In the genomic region with DNA sequence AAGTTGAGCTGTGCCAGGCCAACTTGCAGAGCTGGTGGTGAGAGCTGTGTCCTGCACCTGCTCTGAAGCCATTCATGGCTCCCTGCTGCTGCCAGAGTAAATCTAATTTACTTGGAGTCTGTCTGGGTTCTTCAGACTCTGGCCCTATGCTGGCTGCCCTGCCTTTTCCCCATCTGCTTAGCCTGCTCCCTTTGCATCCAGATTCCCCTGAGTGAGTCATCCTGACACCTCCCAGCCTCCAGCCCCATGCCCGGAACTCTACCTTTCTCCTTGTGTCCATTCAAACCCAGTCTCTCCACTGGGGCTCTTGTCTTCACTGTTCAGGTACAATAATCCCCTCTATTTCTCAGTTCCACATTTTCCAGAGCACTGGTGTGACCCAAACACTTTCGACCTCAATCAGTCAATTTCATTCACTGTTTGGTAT, we compare ENCODE assay signal across 12 cellular contexts.
DNase-seq lines count a peak whose midpoint lies in the region; ATAC-seq, FAIRE-seq and TF ChIP-seq lines count a peak whose summit lies in the region.
"Had no signal": no experiment of that assay in that cellular context is flagged by ENCODE, and none has a peak within 500 bp of the region (broad histone marks: within the 10 kb centered on the region; RNA-seq: fewer than 3 reads in every experiment).

No MANE protein-coding gene starts in this region.

- no peak for TF ChIP-seq RAD21 in GM12878 (IDR thresholded peaks at IDR 0.05; ENCODE audit: insufficient read depth, low read depth, low read length)

- DNase-seq in EL (peak; percentile 3), GM12878 (ENCODE audit: low read depth, low spot score) (no peak), mesothelial cell of epicardium (ENCODE audit: low spot score in 2 of 2, unreplicated experiment in 2 of 2) (no peak), NCI-H2107 treated with DMSO at 0.1 percent for 48 hours (lab: John Stamatoyannopoulos, UW; ENCODE audit: unreplicated experiment) (no peak), SJCRH30 (no peak)
- DNase-seq in stimulated activated CD4-positive, alpha-beta T cell treated with anti-CD3 and anti-CD28 coated beads, Interleukin-4, amount 100 ng/mL, for 24 hours = no peak
- no peak for DNase-seq in activated CD8-positive, alpha-beta memory T cell treated with anti-CD3 and anti-CD28 coated beads, Interleukin-2, amount 50 U/mL, for 4 hours
- DNase-seq: activated gamma-delta T cell treated with Interleukin-2 at 50 U/mL for 16 hours, DMS79 treated with DMSO at 0.1 percent for 48 hours, testis had no signal

- H3K36me3 ChIP-seq in GM12878 (ENCODE audit: control insufficient read depth in 2 of 2, insufficient read depth in 2 of 2, low read length in 1 of 2) (no peaks in the 10 kb centered on the region), SJCRH30 (no peaks in the 10 kb centered on the region)
- H3K36me3 ChIP-seq: heart left ventricle had no signal

- CTCF ChIA-PET in GM12878 (lab: Yijun Ruan, JAX) = interaction anchor here (0.5 to 0.6 kb wide), 3 partner anchors 83 to 556 kb away, joined by 3 to 4 read pairs (median 3); no protein-coding TSS in a partner anchor

- in situ Hi-C loops in GM12878 (cut with MboI) = no loop called here

- H3K27me3 Mint-ChIP-seq in mesothelial cell of epicardium (ENCODE audit: low read depth) = no peaks in the 10 kb centered on the region

- no peak overlapping the region for H2AFZ ChIP-seq in GM12878 (ENCODE audit: control insufficient read depth, low read depth, low read length)

- no peak for TF ChIP-seq POLR2A in GM12878 (IDR thresholded peaks at IDR 0.05; ENCODE audit: low read depth, low read length)

- RAD21 ChIA-PET in GM12878 (lab: Charles Lee; ENCODE audit: unreplicated experiment) = no interaction called here

- intact Hi-C loops in GM12878 (cut with micrococcal nuclease; ENCODE audit: unreplicated experiment) = no loop called here

- WGBS in GM12878 (ENCODE audit: insufficient coverage, insufficient replicate concordance, low lambda C conversion rate, missing lambda C conversion rate) = 2% methylated on average over 2 of the region's 2 CpGs

- H3K4me1 ChIP-seq in GM12878 (ENCODE audit: control insufficient read depth, insufficient read depth, low read length) (peaks cover 15% of the 10 kb centered on the region), SJCRH30 (no peaks in the 10 kb centered on the region)
- H3K4me1 ChIP-seq: testis had no signal

- H3K9ac ChIP-seq in GM12878 (ENCODE audit: control insufficient read depth, insufficient read depth, low read length) = no peak overlapping the region

- BruUV-seq in GM12878 (replicated peaks; lab: Mats Ljungman, UMichigan) = no TSS peak

- no peak overlapping the region for H3K4me2 ChIP-seq in GM12878 (ENCODE audit: control insufficient read depth, insufficient read depth)

- H3K36me3 Mint-ChIP-seq in mesothelial cell of epicardium = no peaks in the 10 kb centered on the region

- POLR2A ChIA-PET in GM12878 (lab: Charles Lee) = no interaction called here

- no peak for TF ChIP-seq EP300 in GM12878 (IDR thresholded peaks at IDR 0.05; ENCODE audit: borderline replicate concordance in 1 of 2, control insufficient read depth in 1 of 2, low read depth in 2 of 2, low read length in 2 of 2)

- peaks cover 29% of the 10 kb centered on the region for H3K4me1 Mint-ChIP-seq in mesothelial cell of epicardium

- peaks cover 2 to 3% of the 10 kb centered on the region in 2 experiments; a peak in 2 of 4 replicates for H3K27me3 ChIP-seq in GM12878 (replicated peaks in 1 of 2; ENCODE audit: control insufficient read depth in 2 of 2, insufficient read depth in 2 of 2, low read length in 1 of 2)
- H3K27me3 ChIP-seq in SJCRH30 = 0 out of 2 replicates have a peak, but pooled peaks cover 3% of the 10 kb centered on the region
- H3K27me3 ChIP-seq: heart left ventricle, testis had no signal

- H3K4me3 Mint-ChIP-seq in mesothelial cell of epicardium = no peak overlapping the region

- H3K9me3 ChIP-seq in GM12878 (replicated peaks; ENCODE audit: control insufficient read depth, insufficient read depth, low read length) (no peaks in the 10 kb centered on the region), SJCRH30 (replicated peaks) (no peaks in the 10 kb centered on the region)
- H3K9me3 ChIP-seq: heart left ventricle, testis had no signal

- H3K79me2 ChIP-seq in GM12878 (ENCODE audit: control insufficient read depth, insufficient read depth, low read length) = no peaks in the 10 kb centered on the region

- H3K4me3 ChIP-seq in GM12878 (no peak overlapping the region), SJCRH30 (no peak overlapping the region)
- H3K4me3 ChIP-seq: heart left ventricle, testis had no signal

- SMC1A ChIA-PET in GM12878 (lab: Charles Lee; ENCODE audit: uncharacterized antibody, unreplicated experiment) = no interaction called here

- TF ChIP-seq CTCF in GM12878 (IDR thresholded peaks at IDR 0.05 in 2 of 3, conservative IDR thresholded peaks at IDR 0.05 in 1 of 3; ENCODE audit: control insufficient read depth in 2 of 3, extremely low read depth in 1 of 3, insufficient read depth in 1 of 3, low read depth in 3 of 3, low read length in 3 of 3) (no peak), mesothelial cell of epicardium (IDR thresholded peaks at IDR 0.05; ENCODE audit: unreplicated experiment) (no peak)

- H3K27ac Mint-ChIP-seq in mesothelial cell of epicardium = peak overlapping the region; percentile 51

- ATAC-seq in HG02870 (IDR thresholded peaks at IDR 0.05; ENCODE audit: unreplicated experiment) (peak; percentile 50), GM12878 (peak; percentile 71)

- no peaks in the 10 kb centered on the region for H4K20me1 ChIP-seq in GM12878 (ENCODE audit: control insufficient read depth, insufficient read depth)

- no peak for FAIRE-seq in GM12878 (lab: Jason Lieb, UNC)

- H3K9me3 Mint-ChIP-seq in mesothelial cell of epicardium = no peaks in the 10 kb centered on the region

- H3K27ac ChIP-seq in GM12878 (ENCODE audit: control insufficient read depth, insufficient read depth) (no peak overlapping the region), SJCRH30 (no peak overlapping the region)
- H3K27ac ChIP-seq: testis had no signal

TF ChIP-seq in GM12878, 131 proteins besides CTCF, POLR2A, EP300 and RAD21 (continues in another document):
- TF ChIP-seq IKZF1 (conservative IDR thresholded peaks at IDR 0.05) (peak; percentile 63), ZSCAN29 (IDR thresholded peaks at IDR 0.05) (no peak), BACH1 (IDR thresholded peaks at IDR 0.05; ENCODE audit: borderline replicate concordance) (no peak), ZNF24 (IDR thresholded peaks at IDR 0.05) (no peak), NBN (IDR thresholded peaks at IDR 0.05) (no peak), TAF1 (IDR thresholded peaks at IDR 0.05; ENCODE audit: borderline replicate concordance, low read depth, low read length) (no peak), ZNF217 (IDR thresholded peaks at IDR 0.05) (no peak), HDAC6 (IDR thresholded peaks at IDR 0.05; ENCODE audit: unreplicated experiment) (no peak), ZNF622 (IDR thresholded peaks at IDR 0.05) (no peak), RFX5 (IDR thresholded peaks at IDR 0.05; ENCODE audit: low read depth, low read length) (no peak), BHLHE40 (IDR thresholded peaks at IDR 0.05; ENCODE audit: borderline replicate concordance in 1 of 2, low read depth in 2 of 2, low read length in 1 of 2) (0 out of 4 replicates have a peak, but pooled peaks of 1 of the 2 experiments have one; percentile 9), TBL1XR1 (IDR thresholded peaks at IDR 0.05; ENCODE audit: low read depth, low read length) (no peak), MXI1 (IDR thresholded peaks at IDR 0.05; ENCODE audit: low read depth, low read length) (no peak), RELB (IDR thresholded peaks at IDR 0.05; ENCODE audit: low read depth) (peak; percentile 62), POU2F2 (IDR thresholded peaks at IDR 0.05; ENCODE audit: borderline replicate concordance, low read depth, low read length) (no peak), IKZF2 (IDR thresholded peaks at IDR 0.05) (peak; percentile 69 to 74), IRF4 (IDR thresholded peaks at IDR 0.05; ENCODE audit: low read depth, low read length) (peak; percentile 57; the same call in 1 of the 2 replicates), SPI1 (IDR thresholded peaks at IDR 0.05; ENCODE audit: borderline replicate concordance, insufficient read depth, low read depth, low read length) (peak; percentile 81), CREB1 (IDR thresholded peaks at IDR 0.05; ENCODE audit: low read depth) (no peak), ZZZ3 (IDR thresholded peaks at IDR 0.05; ENCODE audit: control insufficient read depth, insufficient read length, low read depth) (no peak), MYB (IDR thresholded peaks at IDR 0.05; ENCODE audit: borderline replicate concordance, low read depth, low read length) (no peak), ASH2L (IDR thresholded peaks at IDR 0.05; ENCODE audit: borderline replicate concordance, low read depth) (no peak)
- TF ChIP-seq, protein P1, sequence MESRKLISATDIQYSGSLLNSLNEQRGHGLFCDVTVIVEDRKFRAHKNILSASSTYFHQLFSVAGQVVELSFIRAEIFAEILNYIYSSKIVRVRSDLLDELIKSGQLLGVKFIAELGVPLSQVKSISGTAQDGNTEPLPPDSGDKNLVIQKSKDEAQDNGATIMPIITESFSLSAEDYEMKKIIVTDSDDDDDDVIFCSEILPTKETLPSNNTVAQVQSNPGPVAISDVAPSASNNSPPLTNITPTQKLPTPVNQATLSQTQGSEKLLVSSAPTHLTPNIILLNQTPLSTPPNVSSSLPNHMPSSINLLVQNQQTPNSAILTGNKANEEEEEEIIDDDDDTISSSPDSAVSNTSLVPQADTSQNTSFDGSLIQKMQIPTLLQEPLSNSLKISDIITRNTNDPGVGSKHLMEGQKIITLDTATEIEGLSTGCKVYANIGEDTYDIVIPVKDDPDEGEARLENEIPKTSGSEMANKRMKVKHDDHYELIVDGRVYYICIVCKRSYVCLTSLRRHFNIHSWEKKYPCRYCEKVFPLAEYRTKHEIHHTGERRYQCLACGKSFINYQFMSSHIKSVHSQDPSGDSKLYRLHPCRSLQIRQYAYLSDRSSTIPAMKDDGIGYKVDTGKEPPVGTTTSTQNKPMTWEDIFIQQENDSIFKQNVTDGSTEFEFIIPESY (IDR thresholded peaks at IDR 0.05) = no peak
